ENCODE assay signal across 10 cellular contexts in the genomic region with DNA sequence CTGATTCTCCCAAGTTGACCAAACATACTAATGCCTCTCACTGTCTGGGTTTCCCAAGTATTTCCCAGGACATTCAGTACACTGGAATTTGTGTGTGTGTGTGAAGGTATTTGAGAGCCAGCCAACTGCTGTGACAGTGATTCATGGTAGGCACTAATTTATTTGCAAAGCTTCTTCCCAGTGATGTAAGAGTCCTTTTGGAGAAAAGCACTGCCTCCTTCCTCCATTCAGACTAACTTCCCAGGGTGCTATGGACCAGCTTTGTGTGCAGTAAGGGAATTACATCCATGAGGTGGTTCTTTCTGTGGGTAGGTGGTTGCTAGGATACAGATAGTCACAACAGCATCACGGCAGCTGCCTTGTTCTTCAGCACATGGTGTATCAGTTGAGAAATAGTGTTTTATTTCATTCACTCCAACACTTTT. TPM values are rescaled to one million over a fixed set of nuclear protein-coding genes. Genes with fewer than 3 reads are reported as not detected.
A peak's percentile ranks its signal among the peaks of the same experiment; 100 is the strongest.
DNase-seq lines count a peak whose midpoint lies in the region; ATAC-seq and TF ChIP-seq lines count a peak whose summit lies in the region.
"Had no signal": no experiment of that assay in that cellular context is flagged by ENCODE, and none has a peak within 500 bp of the region (broad histone marks: within the 10 kb centered on the region; RNA-seq: fewer than 3 reads in every experiment).

No MANE protein-coding gene starts in this region.

- no peak overlapping the region for H3K4me2 ChIP-seq in fibroblast of lung (ENCODE audit: extremely low read depth, insufficient read depth, low read length)
- H3K4me2 ChIP-seq in osteoblast (ENCODE audit: insufficient read depth, low read length): no peak overlapping the region

- TF ChIP-seq CTCF in fibroblast of lung (conservative IDR thresholded peaks at IDR 0.05 in 1 of 2, IDR thresholded peaks at IDR 0.05 in 1 of 2; ENCODE audit: low read depth in 1 of 2, low read length in 2 of 2): no peak
- TF ChIP-seq CTCF in osteoblast (IDR thresholded peaks at IDR 0.05; ENCODE audit: extremely low read depth, low read depth, low read length): no peak

- no peak for ATAC-seq in HG03196 (IDR thresholded peaks at IDR 0.05; ENCODE audit: unreplicated experiment)

- H3K27ac ChIP-seq in fibroblast of lung (ENCODE audit: insufficient read depth, low read length) (no peak overlapping the region), osteoblast (ENCODE audit: low read depth, low read length) (no peak overlapping the region)
- H3K27ac ChIP-seq: skin epidermis had no signal

- no peak overlapping the region for H2AFZ ChIP-seq in fibroblast of lung (ENCODE audit: low read length)
- H2AFZ ChIP-seq in osteoblast (ENCODE audit: low read length): no peak overlapping the region

- H3K79me2 ChIP-seq in fibroblast of lung (ENCODE audit: control insufficient read depth, insufficient read depth, low read length) (no peaks in the 10 kb centered on the region), osteoblast (ENCODE audit: insufficient read depth, low read length) (no peaks in the 10 kb centered on the region)

- H4K20me1 ChIP-seq in fibroblast of lung (ENCODE audit: control insufficient read depth, extremely low read depth, insufficient read depth, low read length) (no peaks in the 10 kb centered on the region), osteoblast (ENCODE audit: insufficient read depth, low read length) (no peaks in the 10 kb centered on the region)

- DNase-seq in GM04503 (ENCODE audit: low read depth) (peak; percentile 95), NT2/D1 (ENCODE audit: low read depth, low spot score) (peak; percentile 50), fibroblast of lung (ENCODE audit: low read depth in 2 of 2) (peak; percentile 34 to 99), osteoblast (ENCODE audit: insufficient read length, low spot score, missing footprints) (peak; percentile 32), GM19240 (ENCODE audit: insufficient read length, low spot score) (no peak), cerebellar cortex (ENCODE audit: low spot score) (no peak)
- DNase-seq in activated CD4-positive, alpha-beta T cell treated with anti-CD3 and anti-CD28 coated beads, Interleukin-2, amount 50 U/mL, for 48 hours: no peak
- DNase-seq: GDM1 had no signal

- H3K9me3 ChIP-seq in NT2/D1 (ENCODE audit: insufficient read depth, low read length): no peaks in the 10 kb centered on the region
- H3K9me3 ChIP-seq in fibroblast of lung (ENCODE audit: control insufficient read depth, insufficient read depth, low read depth, low read length): no peaks in the 10 kb centered on the region
- H3K9me3 ChIP-seq in osteoblast (ENCODE audit: low read depth, low read length): no peaks in the 10 kb centered on the region

- H3K9ac ChIP-seq in NT2/D1 (ENCODE audit: insufficient read length, low read depth) (no peak overlapping the region), fibroblast of lung (ENCODE audit: insufficient read depth, low read length) (no peak overlapping the region)

- H3K36me3 ChIP-seq in NT2/D1 (ENCODE audit: insufficient read depth, insufficient read length, low read length) (no peaks in the 10 kb centered on the region), fibroblast of lung (ENCODE audit: control insufficient read depth, insufficient read depth, low read length) (no peaks in the 10 kb centered on the region), osteoblast (ENCODE audit: insufficient read depth, low read length) (no peaks in the 10 kb centered on the region)

- H3K4me3 ChIP-seq in NT2/D1 (ENCODE audit: insufficient read length, low read depth): no peak overlapping the region
- H3K4me3 ChIP-seq in fibroblast of lung (replicated peaks in 1 of 4; ENCODE audit: control extremely low read depth in 1 of 4, insufficient read depth in 1 of 4, low read depth in 3 of 4, low read length in 4 of 4): no peak overlapping the region
- no peak overlapping the region for H3K4me3 ChIP-seq in osteoblast (ENCODE audit: insufficient read depth, low read length)
- H3K4me3 ChIP-seq: skin epidermis had no signal

- H3K27me3 ChIP-seq in NT2/D1 (ENCODE audit: insufficient read depth, insufficient read length) (no peaks in the 10 kb centered on the region), fibroblast of lung (ENCODE audit: control insufficient read depth, insufficient read depth, low read length) (no peaks in the 10 kb centered on the region), osteoblast (ENCODE audit: insufficient read depth, low read length) (no peaks in the 10 kb centered on the region)

- H3K4me1 ChIP-seq in NT2/D1 (ENCODE audit: insufficient read depth, insufficient read length): peaks cover 2% of the 10 kb centered on the region
- no peaks in the 10 kb centered on the region for H3K4me1 ChIP-seq in fibroblast of lung (ENCODE audit: control insufficient read depth, extremely low read depth, insufficient read depth, low read length)
- no peaks in the 10 kb centered on the region for H3K4me1 ChIP-seq in osteoblast (ENCODE audit: insufficient read depth, low read length)

RNA-seq across cellular contexts. Expression of a gene that starts 8.7 kb away (rescaled TPM):
- total RNA-seq in fibroblast of lung (0.26 and 0.83 TPM in 2 replicates), osteoblast (0.36 and 1.2 TPM in 2 replicates)
- polyA plus RNA-seq in fibroblast of lung: 0.07 and 0.59 TPM in 2 replicates
- 0.14 and 0.33 TPM in 2 replicates for polyA plus RNA-seq in fibroblast of lung (2012)
- polyA minus RNA-seq in fibroblast of lung (ENCODE audit: low replicate concordance): not detected in 2 replicates

Comparison
In these comparisons a context has a peak if more than half of its experiments do, and no peak if none do; other contexts are left out.
1. DNase-seq: peak in GM04503 (single experiment), NT2/D1 (single experiment), fibroblast of lung (2 of 2) and osteoblast (single experiment); none in activated CD4-positive, alpha-beta T cell treated with anti-CD3 and anti-CD28 coated beads, Interleukin-2, amount 50 U/mL, for 48 hours (0 of 2), GM19240 (single experiment) and cerebellar cortex (single experiment).